In genomic region chr5:93322970-93323369, GRCh38 we compare ENCODE assay signal across 23 cellular contexts.
DNase-seq lines count a peak whose midpoint lies in the region; ATAC-seq, FAIRE-seq and TF ChIP-seq lines count a peak whose summit lies in the region.
"Had no signal": no experiment of that assay in that cellular context is flagged by ENCODE, and none has a peak within 500 bp of the region (broad histone marks: within the 10 kb centered on the region; RNA-seq: fewer than 3 reads in every experiment).

No MANE protein-coding gene starts in this region.

- no peak overlapping the region for H3K14ac ChIP-seq in H1 (ENCODE audit: insufficient read length)

- ATAC-seq in HCT116: no peak

- H3K23ac ChIP-seq in H1 (ENCODE audit: insufficient read length): no peak overlapping the region

- no peak for TF ChIP-seq EP300 in H1 (IDR thresholded peaks at IDR 0.05; ENCODE audit: borderline replicate concordance in 1 of 2, low read depth in 2 of 2, low read length in 2 of 2)

- H3K27me3 ChIP-seq in HCT116 (ENCODE audit: insufficient read depth, low read length) (no peaks in the 10 kb centered on the region), H1 (replicated peaks in 1 of 4; ENCODE audit: control insufficient read depth in 3 of 4, extremely low read depth in 1 of 4, insufficient read depth in 3 of 4, low read length in 3 of 4) (peaks cover 0 to 1% (median 0%) of the 10 kb centered on the region in 4 experiments; a peak in 1 of 7 replicates), neuron (ENCODE audit: insufficient read depth, low read length) (no peaks in the 10 kb centered on the region)
- H3K27me3 ChIP-seq: MG63 had no signal

- no peaks in the 10 kb centered on the region for H3K79me2 ChIP-seq in HCT116 (ENCODE audit: insufficient read depth, low read length)
- H3K79me2 ChIP-seq in H1 (ENCODE audit: control insufficient read depth in 1 of 2, insufficient read depth in 2 of 2, low read length in 2 of 2): no peaks in the 10 kb centered on the region

- no peak overlapping the region for H2BK12ac ChIP-seq in H1 (ENCODE audit: low read depth, low read length)

- RAD21 ChIA-PET in HCT116 (lab: Charles Lee; ENCODE audit: low non-redundant PET in 1 of 2, low total read pairs in 2 of 2, uncharacterized antibody in 2 of 2, unreplicated experiment in 2 of 2): no interaction called here

- H3K9ac ChIP-seq in HCT116 (ENCODE audit: low read length): no peak overlapping the region
- no peak overlapping the region for H3K9ac ChIP-seq in H1 (replicated peaks in 1 of 4; ENCODE audit: extremely low read depth in 1 of 4, low read depth in 3 of 4, low read length in 3 of 4)

- H3K4me3 ChIP-seq in HCT116 (replicated peaks in 1 of 2; ENCODE audit: low read depth in 1 of 2, low read length in 2 of 2) (no peak overlapping the region), HEK293 (ENCODE audit: low read depth, low read length) (no peak overlapping the region), H1 (ENCODE audit: extremely low read depth in 1 of 4, insufficient read depth in 2 of 4, low read depth in 3 of 4, low read length in 4 of 4) (no peak overlapping the region), neuron (ENCODE audit: low read length) (no peak overlapping the region)
- H3K4me3 ChIP-seq: MG63 had no signal

- H2AK5ac ChIP-seq in H1 (ENCODE audit: low read depth, low read length): no peak overlapping the region

- no peaks in the 10 kb centered on the region for H3K9me3 ChIP-seq in HCT116 (ENCODE audit: control insufficient read depth in 1 of 2, insufficient read depth in 1 of 2, low read depth in 1 of 2, low read length in 2 of 2)
- no peaks in the 10 kb centered on the region; the same call in 1 of the 2 replicates for H3K9me3 ChIP-seq in HEK293 (ENCODE audit: control insufficient read depth, insufficient read depth, low read depth, low read length)
- no peaks in the 10 kb centered on the region for H3K9me3 ChIP-seq in H1 (ENCODE audit: insufficient read depth in 2 of 2, low read depth in 1 of 2, low read length in 1 of 2)
- no peaks in the 10 kb centered on the region for H3K9me3 ChIP-seq in neuron (ENCODE audit: low read length)
- H3K9me3 ChIP-seq: MG63 had no signal

- no TSS peak for BruUV-seq in HCT116 (replicated peaks; lab: Mats Ljungman, UMichigan)

- no peak overlapping the region for H2BK15ac ChIP-seq in H1 (ENCODE audit: low read length)

- H4K20me1 ChIP-seq in HCT116 (ENCODE audit: insufficient read depth) (no peaks in the 10 kb centered on the region), H1 (replicated peaks in 1 of 2; ENCODE audit: control insufficient read depth in 1 of 2, insufficient read depth in 2 of 2, low read length in 2 of 2) (no peaks in the 10 kb centered on the region)

- intact Hi-C loops in HCT116 (cut with micrococcal nuclease): no loop called here

- H3K4me2 ChIP-seq in HCT116 (ENCODE audit: low read length) (no peak overlapping the region), H1 (ENCODE audit: insufficient read depth in 1 of 2, low read depth in 2 of 2, low read length in 2 of 2) (no peak overlapping the region)

- TF ChIP-seq CTCF in HCT116 (IDR thresholded peaks at IDR 0.05 in 2 of 3, conservative IDR thresholded peaks at IDR 0.05 in 1 of 3; ENCODE audit: borderline replicate concordance in 1 of 3, insufficient read depth in 1 of 3, low read depth in 2 of 3, low read length in 2 of 3) (no peak), HEK293 (tag by site-specific recombination; IDR thresholded peaks at IDR 0.05) (no peak), H1 (IDR thresholded peaks at IDR 0.05; ENCODE audit: control extremely low read depth in 1 of 3, insufficient read depth in 1 of 3, low read depth in 1 of 3, low read length in 3 of 3) (no peak)

- H4K8ac ChIP-seq in H1 (ENCODE audit: extremely low read depth, insufficient read depth, low read length): no peak overlapping the region

- TF ChIP-seq RAD21 in HCT116 (IDR thresholded peaks at IDR 0.05; ENCODE audit: low read depth) (no peak), H1 (IDR thresholded peaks at IDR 0.05 in 1 of 2, conservative IDR thresholded peaks at IDR 0.05 in 1 of 2; ENCODE audit: low read depth in 2 of 2, low read length in 2 of 2) (no peak)

- no peak overlapping the region for H3K56ac ChIP-seq in H1 (replicated peaks; ENCODE audit: insufficient read length, low read depth, low read length)

- CTCF ChIA-PET in HCT116 (lab: Charles Lee) (no interaction called here), HEK293 (lab: Yijun Ruan, JAX) (no interaction called here), H1 (lab: Charles Lee; ENCODE audit: partially characterized antibody) (no interaction called here)

- H4K5ac ChIP-seq in H1 (ENCODE audit: insufficient read length, low read depth, low read length): no peak overlapping the region

- H3K36me3 ChIP-seq in HCT116 (ENCODE audit: control insufficient read depth in 1 of 2, insufficient read depth in 2 of 2, low read length in 2 of 2): no peaks in the 10 kb centered on the region
- no peaks in the 10 kb centered on the region for H3K36me3 ChIP-seq in HEK293 (ENCODE audit: control insufficient read depth in 2 of 2, insufficient read depth in 1 of 2, low read length in 2 of 2)
- H3K36me3 ChIP-seq in H1 (ENCODE audit: control insufficient read depth in 2 of 4, insufficient read depth in 4 of 4, low read length in 3 of 4): no peaks in the 10 kb centered on the region
- no peaks in the 10 kb centered on the region for H3K36me3 ChIP-seq in neuron (ENCODE audit: insufficient read depth, low read length)
- H3K36me3 ChIP-seq: MG63 had no signal

- H3K23me2 ChIP-seq in H1 (ENCODE audit: low read depth, low read length): no peaks in the 10 kb centered on the region

- 89% methylated on average over 3 of the region's 3 CpGs; no CpG with 5 or more reads in 1 of the 2 experiments for WGBS in H1 (ENCODE audit: extremely low coverage in 1 of 2, insufficient coverage in 1 of 2, insufficient read length in 1 of 2, insufficient replicate concordance in 2 of 2, low coverage in 1 of 2, low lambda C conversion rate in 2 of 2, missing lambda C conversion rate in 1 of 2), 2 experiments

- no peak overlapping the region for H4K91ac ChIP-seq in H1 (replicated peaks; ENCODE audit: insufficient read length, low read length)

- no peaks in the 10 kb centered on the region for H3K9me2 ChIP-seq in HCT116 (ENCODE audit: insufficient read depth)

- no peak overlapping the region for H2BK5ac ChIP-seq in H1 (ENCODE audit: low read depth, low read length)

- no peak overlapping the region for H3K4ac ChIP-seq in H1 (replicated peaks; ENCODE audit: insufficient read length, low read depth, low read length)

- H3K27ac ChIP-seq in HCT116 (ENCODE audit: low read depth, low read length) (no peak overlapping the region), HEK293 (ENCODE audit: extremely low read depth, low read depth, low read length) (no peak overlapping the region), H1 (ENCODE audit: low read depth, low read length) (no peak overlapping the region)

- no peak for DNase-seq in HCT116 (ENCODE audit: low read depth, low spot score)
- DNase-seq in H1 (ENCODE audit: low read depth in 1 of 2, low spot score in 2 of 2): no peak
- DNase-seq in nucleus accumbens (lab: John Stamatoyannopoulos, UW): no peak
- no peak for DNase-seq in SHP77 (lab: John Stamatoyannopoulos, UW)
- DNase-seq in GM03348 (ENCODE audit: low spot score): no peak
- no peak for DNase-seq in NCI-H446 treated with DMSO at 0.1 percent for 48 hours (lab: John Stamatoyannopoulos, UW)
- DNase-seq: C1 segment of cervical spinal cord; CD4-positive, alpha-beta memory T cell; COR-L47; DMS153; DND-41; IMR-90; KG1; MG63; NCI-H1694 treated with DMSO at 0.1 percent for 48 hours; NCI-H2081 treated with DMSO at 0.1 percent for 48 hours; NCI-H446; NCI-H526; Right ventricle myocardium superior had no signal

- no peaks in the 10 kb centered on the region for H3K4me1 ChIP-seq in HCT116 (ENCODE audit: control insufficient read depth in 1 of 2, insufficient read depth in 2 of 2, low read length in 2 of 2)
- peaks cover 4% of the 10 kb centered on the region for H3K4me1 ChIP-seq in HEK293 (ENCODE audit: control insufficient read depth, insufficient read depth, low read length)
- no peaks in the 10 kb centered on the region for H3K4me1 ChIP-seq in H1 (replicated peaks in 1 of 4; ENCODE audit: control insufficient read depth in 3 of 4, insufficient read depth in 4 of 4, low read length in 3 of 4)
- H3K4me1 ChIP-seq in neuron (ENCODE audit: insufficient read depth, low read length): no peaks in the 10 kb centered on the region

- H3K18ac ChIP-seq in H1 (ENCODE audit: extremely low read depth, low read length): no peak overlapping the region

- H2BK20ac ChIP-seq in H1 (ENCODE audit: low read length): no peak overlapping the region

- H2BK120ac ChIP-seq in H1 (replicated peaks; ENCODE audit: low read depth, low read length): no peak overlapping the region

- TF ChIP-seq POLR2A in HCT116 (IDR thresholded peaks at IDR 0.05; ENCODE audit: borderline replicate concordance, extremely low read depth, insufficient read depth, insufficient read length) (no peak), H1 (IDR thresholded peaks at IDR 0.05; ENCODE audit: control extremely low read depth in 1 of 2, low read depth in 2 of 2, low read length in 2 of 2) (no peak)

- POLR2A ChIA-PET in HCT116 (lab: Charles Lee): no interaction called here
- POLR2A ChIA-PET in HEK293 (lab: Yijun Ruan, JAX): no interaction called here
- POLR2A ChIA-PET in H1 (lab: Charles Lee; ENCODE audit: partially characterized antibody): no interaction called here

- H2AFZ ChIP-seq in HCT116 (ENCODE audit: low read depth, low read length, poor library complexity, severe bottlenecking) (peak overlapping the region; percentile 24), H1 (ENCODE audit: low read length) (no peak overlapping the region), neuron (ENCODE audit: low read depth, low read length) (peak overlapping the region; percentile 22)

- no peak for FAIRE-seq in H1 (lab: Jason Lieb, UNC)
- FAIRE-seq: GM19239, RCC 7860 had no signal

- H3K79me1 ChIP-seq in H1 (ENCODE audit: low read depth, low read length): no peaks in the 10 kb centered on the region

TF ChIP-seq in HCT116, 20 proteins besides CTCF, POLR2A, EP300 and RAD21 (continues in another document):
- TF ChIP-seq POLR2AphosphoS5 (IDR thresholded peaks at IDR 0.05; ENCODE audit: low read depth, low read length) (no peak), CBX3 (IDR thresholded peaks at IDR 0.05; ENCODE audit: low read depth) (no peak)

TF ChIP-seq in HEK293, 187 proteins besides CTCF, POLR2A, EP300 and RAD21 (continues in another document):
- TF ChIP-seq ZNF560 (tag by site-specific recombination; IDR thresholded peaks at IDR 0.05; ENCODE audit: borderline replicate concordance): no peak
- TF ChIP-seq ZNF157 (tag by site-specific recombination; IDR thresholded peaks at IDR 0.05): no peak
- TF ChIP-seq ZNF19 (tag by site-specific recombination; IDR thresholded peaks at IDR 0.05; ENCODE audit: low read depth): no peak

TF ChIP-seq in H1, 55 proteins besides CTCF, POLR2A, EP300 and RAD21 (continues in another document):
- TF ChIP-seq, protein P1, sequence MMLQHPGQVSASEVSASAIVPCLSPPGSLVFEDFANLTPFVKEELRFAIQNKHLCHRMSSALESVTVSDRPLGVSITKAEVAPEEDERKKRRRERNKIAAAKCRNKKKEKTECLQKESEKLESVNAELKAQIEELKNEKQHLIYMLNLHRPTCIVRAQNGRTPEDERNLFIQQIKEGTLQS (IDR thresholded peaks at IDR 0.05; ENCODE audit: insufficient read depth, low read depth, low read length): no peak
- TF ChIP-seq KDM1A (IDR thresholded peaks at IDR 0.05; ENCODE audit: borderline replicate concordance, low read length) (no peak), TCF12 (IDR thresholded peaks at IDR 0.05; ENCODE audit: low read depth, low read length) (no peak)
